9 cellular contexts compared by ENCODE assay signal in genomic region chr4:173360587-173361221, GRCh38. TPM values are rescaled to one million over a fixed set of nuclear protein-coding genes. Genes with fewer than 3 reads are reported as not detected.
DNase-seq lines count a peak whose midpoint lies in the region; ATAC-seq, FAIRE-seq and TF ChIP-seq lines count a peak whose summit lies in the region.
"Had no signal": no experiment of that assay in that cellular context is flagged by ENCODE, and none has a peak within 500 bp of the region (broad histone marks: within the 10 kb centered on the region; RNA-seq: fewer than 3 reads in every experiment).

No MANE protein-coding gene starts in this region.

- no peaks in the 10 kb centered on the region for H3K4me1 Mint-ChIP-seq in stimulated activated naive B cell treated with anti-CD40 and anti-IgM and Interleukin-4, amounts not matched to agents 10 μg/mL and 1 μg/mL and 100 μg/mL, for 72 hours

- DNase-seq in ACHN: peak; percentile 23
- DNase-seq in SK-MEL-5 (ENCODE audit: low read depth, low spot score): peak; percentile 43
- peak in 1 of 2 donors; percentile 11 for DNase-seq in foreskin keratinocyte
- no peak for DNase-seq in stimulated activated naive B cell treated with anti-CD40 and anti-IgM and Interleukin-4, amounts not matched to agents 10 μg/mL and 1 μg/mL and 100 μg/mL, for 72 hours
- no peak for DNase-seq in NCI-H1930 (lab: John Stamatoyannopoulos, UW)
- DNase-seq in GM12891 (ENCODE audit: insufficient read length, low spot score): no peak
- no peak for DNase-seq in NCI-H2196 (lab: John Stamatoyannopoulos, UW; ENCODE audit: unreplicated experiment)

- no peaks in the 10 kb centered on the region for H3K4me1 ChIP-seq in foreskin keratinocyte

- ATAC-seq in foreskin keratinocyte: peak; percentile 58
- no peak for ATAC-seq in stimulated activated naive B cell treated with anti-CD40 and anti-IgM and Interleukin-4, amounts not matched to agents 10 μg/mL and 1 μg/mL and 100 μg/mL, for 72 hours (replicated peaks)

- no peak overlapping the region for H3K27ac Mint-ChIP-seq in stimulated activated naive B cell treated with anti-CD40 and anti-IgM and Interleukin-4, amounts not matched to agents 10 μg/mL and 1 μg/mL and 100 μg/mL, for 72 hours

- TF ChIP-seq CTCF in GM12873 (IDR thresholded peaks at IDR 0.05; ENCODE audit: insufficient read depth, low read depth, low read length, missing control alignments) (peak; percentile 24), foreskin keratinocyte (conservative IDR thresholded peaks at IDR 0.05) (peak; percentile 50)

- FAIRE-seq in GM12891 (lab: Jason Lieb, UNC): no peak

- peaks cover 0 to 1% of the 10 kb centered on the region in 2 donors for H3K9me3 Mint-ChIP-seq in stimulated activated naive B cell treated with anti-CD40 and anti-IgM and Interleukin-4, amounts not matched to agents 10 μg/mL and 1 μg/mL and 100 μg/mL, for 72 hours

- no peak overlapping the region for H3K4me3 Mint-ChIP-seq in stimulated activated naive B cell treated with anti-CD40 and anti-IgM and Interleukin-4, amounts not matched to agents 10 μg/mL and 1 μg/mL and 100 μg/mL, for 72 hours

- no peaks in the 10 kb centered on the region for H3K36me3 Mint-ChIP-seq in stimulated activated naive B cell treated with anti-CD40 and anti-IgM and Interleukin-4, amounts not matched to agents 10 μg/mL and 1 μg/mL and 100 μg/mL, for 72 hours

- in situ Hi-C loops in ACHN (cut with HindIII; ENCODE audit: low pct_ligation_motif_present, low pct_unique_long_range_greater_than_20kb, low sequenced_read_pairs): no loop called here
- in situ Hi-C loops in SK-MEL-5 (cut with HindIII; ENCODE audit: low pct_unique_long_range_greater_than_20kb, low sequenced_read_pairs): no loop called here

- TF ChIP-seq POLR2A in GM12891 (IDR thresholded peaks at IDR 0.05; ENCODE audit: low read depth, low read length): no peak

- no peak overlapping the region for H3K27ac ChIP-seq in foreskin keratinocyte
- H3K27ac ChIP-seq: neutrophil had no signal

- H3K27me3 ChIP-seq in foreskin keratinocyte: peaks cover 13% of the 10 kb centered on the region
- H3K27me3 ChIP-seq: neutrophil had no signal

- H3K27me3 Mint-ChIP-seq in stimulated activated naive B cell treated with anti-CD40 and anti-IgM and Interleukin-4, amounts not matched to agents 10 μg/mL and 1 μg/mL and 100 μg/mL, for 72 hours: no peaks in the 10 kb centered on the region

TF ChIP-seq in GM12891, 5 proteins besides CTCF, POLR2A, EP300 and RAD21:
- TF ChIP-seq POLR2AphosphoS5 (IDR thresholded peaks at IDR 0.05; ENCODE audit: low read depth, low read length): no peak
- TF ChIP-seq PAX5 (IDR thresholded peaks at IDR 0.05; ENCODE audit: insufficient read depth, low read length, severe bottlenecking): no peak
- no peak for TF ChIP-seq POU2F2 (IDR thresholded peaks at IDR 0.05; ENCODE audit: low read depth, low read length)
- no peak for TF ChIP-seq SPI1 (IDR thresholded peaks at IDR 0.05; ENCODE audit: low read depth, low read length)
- TF ChIP-seq TAF1 (IDR thresholded peaks at IDR 0.05; ENCODE audit: low read depth, low read length): no peak

RNA-seq across cellular contexts. Expression of gene SAP30, which starts 10.1 kb away (rescaled TPM):
- total RNA-seq in SK-MEL-5 (2014; rRNA removed; shearing (Covaris generic)): 27.8 and 29.3 TPM in 2 replicates
- polyA plus RNA-seq in SK-MEL-5 (2015; cell fraction: cytosol; rRNA removed): 19.4 and 22.7 TPM in 2 replicates
- 3.5 and 6.2 TPM in 2 replicates for polyA plus RNA-seq in SK-MEL-5 (2015; cell fraction: nucleus; rRNA removed)
- total RNA-seq in foreskin keratinocyte: 13.9 and 18.6 TPM in 2 replicates
- polyA plus RNA-seq in foreskin keratinocyte: 15.7 and 20.3 TPM in 2 replicates
- 22.8 TPM for polyA plus RNA-seq in GM12891 (2012; ENCODE audit: low read depth, missing spikeins)

RNA-seq across cellular contexts. Expression of gene HMGB2, which starts 26.5 kb away (rescaled TPM):
- 79.3 and 92.1 TPM in 2 replicates for total RNA-seq in SK-MEL-5 (2014; rRNA removed; shearing (Covaris generic))
- 109 and 118 TPM in 2 replicates for polyA plus RNA-seq in SK-MEL-5 (2015; cell fraction: cytosol; rRNA removed)
- polyA plus RNA-seq in SK-MEL-5 (2015; cell fraction: nucleus; rRNA removed): 78.4 and 105 TPM in 2 replicates
- 112 and 151 TPM in 2 replicates for total RNA-seq in foreskin keratinocyte
- 109 and 158 TPM in 2 replicates for polyA plus RNA-seq in foreskin keratinocyte
- polyA plus RNA-seq in GM12891 (2012; ENCODE audit: low read depth, missing spikeins): 327 TPM

RNA-seq across cellular contexts. Expression of gene SCRG1, which starts 38.2 kb away (rescaled TPM):
- total RNA-seq in SK-MEL-5 (2014; rRNA removed; shearing (Covaris generic)): 1.2 and 1.3 TPM in 2 replicates
- polyA plus RNA-seq in SK-MEL-5 (2015; cell fraction: cytosol; rRNA removed): 2.4 and 3.6 TPM in 2 replicates
- 0.44 and 0.72 TPM in 2 replicates for polyA plus RNA-seq in SK-MEL-5 (2015; cell fraction: nucleus; rRNA removed)
- not detected in 2 replicates for total RNA-seq in foreskin keratinocyte
- not detected in 2 replicates for polyA plus RNA-seq in foreskin keratinocyte
- not detected for polyA plus RNA-seq in GM12891 (2012; ENCODE audit: low read depth, missing spikeins)

Comparison
In these comparisons a context has a peak if more than half of its experiments do, and no peak if none do; other contexts are left out.
1. DNase-seq: peak in ACHN (single experiment) and SK-MEL-5 (single experiment); none in stimulated activated naive B cell treated with anti-CD40 and anti-IgM and Interleukin-4, amounts not matched to agents 10 μg/mL and 1 μg/mL and 100 μg/mL, for 72 hours (single experiment), NCI-H1930 (0 of 2), GM12891 (single experiment) and NCI-H2196 (single experiment).